Comparison of ENCODE assay signal across 13 cellular contexts in the genomic region with DNA sequence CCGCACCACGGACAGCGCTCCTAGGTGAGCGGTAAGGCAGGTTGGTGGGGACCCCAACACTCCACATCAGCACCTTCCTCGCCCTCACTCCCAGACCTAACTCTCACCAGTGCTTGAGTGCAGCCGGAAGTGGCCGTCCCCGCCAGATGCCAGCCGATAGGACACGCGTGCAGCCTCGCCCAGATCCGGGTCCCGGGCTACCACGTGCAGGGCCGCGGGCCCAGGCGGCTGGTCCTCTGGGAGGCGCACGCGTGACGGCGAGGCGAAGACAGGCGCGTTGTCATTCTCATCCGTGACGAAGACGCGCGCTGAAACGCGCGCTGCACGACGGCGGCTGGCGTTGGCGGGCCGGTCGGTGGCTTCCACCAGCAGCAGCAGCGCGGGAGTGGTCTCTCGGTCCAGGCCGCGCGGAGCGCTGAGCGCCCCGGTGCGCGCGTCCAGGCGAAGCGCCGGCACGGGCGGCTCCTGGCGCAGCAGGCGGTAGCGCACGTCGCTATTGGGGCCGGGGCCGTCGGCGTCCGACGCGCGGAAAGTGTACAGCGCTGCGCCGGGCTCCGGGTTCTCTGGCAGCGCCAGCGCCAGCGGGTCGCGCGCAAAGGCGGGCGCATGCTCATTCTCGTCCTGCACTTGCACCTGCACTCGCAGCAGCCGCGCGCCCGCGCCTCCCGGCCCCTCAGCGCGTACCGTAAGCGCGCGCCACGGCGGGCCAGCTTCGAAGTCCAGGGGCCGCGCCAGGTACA. TPM values are rescaled to one million over a fixed set of nuclear protein-coding genes. Genes with fewer than 3 reads are reported as not detected.
DNase-seq lines count a peak whose midpoint lies in the region; ATAC-seq, FAIRE-seq and TF ChIP-seq lines count a peak whose summit lies in the region.
"Had no signal": no experiment of that assay in that cellular context is flagged by ENCODE, and none has a peak within 500 bp of the region (broad histone marks: within the 10 kb centered on the region; RNA-seq: fewer than 3 reads in every experiment).

No MANE protein-coding gene starts in this region.

- peaks cover 41% of the 10 kb centered on the region for H3K27me3 Mint-ChIP-seq in WTC11 (ENCODE audit: low read depth)
- H3K27me3 Mint-ChIP-seq: activated naive CD8-positive, alpha-beta T cell; CD4-positive, CD25-positive, alpha-beta regulatory T cell had no signal

- H3K36me3 ChIP-seq in HUES64 (ENCODE audit: insufficient read depth, low read length), result peaks cover 19% of the 10 kb centered on the region
- no peaks in the 10 kb centered on the region for H3K36me3 ChIP-seq in kidney epithelial cell (ENCODE audit: control insufficient read depth, insufficient read depth, low read length)
- no peaks in the 10 kb centered on the region for H3K36me3 ChIP-seq in small intestine (ENCODE audit: control insufficient read depth in 2 of 2, insufficient read depth in 2 of 2, low read length in 2 of 2)
- H3K36me3 ChIP-seq: SJCRH30 had no signal

- TF ChIP-seq CTCF in WTC11 (IDR thresholded peaks at IDR 0.05) (no peak), kidney epithelial cell (IDR thresholded peaks at IDR 0.05; ENCODE audit: insufficient read depth, low read length, poor library complexity, severe bottlenecking) (no peak)

- H3K27me3 ChIP-seq in HUES64 (ENCODE audit: insufficient read depth, low read length) (peaks cover 40% of the 10 kb centered on the region), kidney epithelial cell (ENCODE audit: control insufficient read depth, insufficient read depth, low read length) (peaks cover 27% of the 10 kb centered on the region), small intestine (ENCODE audit: control insufficient read depth in 2 of 2, insufficient read depth in 2 of 2, low read length in 2 of 2) (no peaks in the 10 kb centered on the region)
- H3K27me3 ChIP-seq: SJCRH30 had no signal

- H3K4me3 Mint-ChIP-seq in WTC11, result peak overlapping the region; percentile 66
- H3K4me3 Mint-ChIP-seq: activated naive CD8-positive, alpha-beta T cell; CD4-positive, CD25-positive, alpha-beta regulatory T cell; natural killer cell had no signal

- peak; percentile 80 for DNase-seq in WTC11 (ENCODE audit: low spot score)
- no peak for DNase-seq in kidney epithelial cell (ENCODE audit: low read depth)
- DNase-seq in small intestine, result peak; percentile 50
- DNase-seq in stimulated activated CD4-positive, alpha-beta T cell treated with anti-CD3 and anti-CD28 coated beads, Interleukin-12 subunit alpha, Interleukin-12 subunit beta, amount 100 ng/mL, for 4 hours, result no peak
- DNase-seq in G401 (ENCODE audit: low spot score), result no peak
- DNase-seq in activated gamma-delta T cell treated with Interleukin-2 at 50 U/mL for 16 hours, result no peak
- DNase-seq: CD4-positive, CD25-positive, alpha-beta regulatory T cell; natural killer cell; NCI-H1417 treated with DMSO at 0.1 percent for 48 hours; SJCRH30 had no signal

- peak overlapping the region; percentile 51 for H3K4me3 ChIP-seq in HUES64 (ENCODE audit: low read length)
- H3K4me3 ChIP-seq in kidney epithelial cell (ENCODE audit: low read depth, low read length), result peak overlapping the region; percentile 14
- H3K4me3 ChIP-seq in small intestine (ENCODE audit: low read depth in 1 of 2, low read length in 2 of 2), result peak overlapping the region in 1 of 2 donors; percentile 22
- H3K4me3 ChIP-seq: SJCRH30 had no signal

- peak overlapping the region; percentile 6; the same call in 1 of the 2 replicates for H3K9ac ChIP-seq in HUES64 (ENCODE audit: low read depth, low read length)

- POLR2A ChIA-PET in WTC11 (lab: Charles Lee), result interaction anchor here (1.2 kb wide), 2 partner anchors 11 kb away, joined by 3 to 4 read pairs; a partner anchor contains a TSS

- in situ Hi-C loops in G401 (cut with HindIII; ENCODE audit: low sequenced_read_pairs), result no loop called here

- peak; percentile 77 for ATAC-seq in WTC11
- no peak for ATAC-seq in HG03457 (IDR thresholded peaks at IDR 0.05; ENCODE audit: unreplicated experiment)
- ATAC-seq: natural killer cell had no signal

- H3K27ac ChIP-seq in HUES64 (ENCODE audit: low read depth, low read length) (no peak overlapping the region), small intestine (ENCODE audit: low read depth in 1 of 2, low read length in 1 of 2) (no peak overlapping the region)
- H3K27ac ChIP-seq: SJCRH30 had no signal

- FAIRE-seq in small intestine (lab: Jason Lieb, UNC), result no peak

- no peaks in the 10 kb centered on the region for H3K9me3 Mint-ChIP-seq in WTC11
- H3K9me3 Mint-ChIP-seq: CD4-positive, CD25-positive, alpha-beta regulatory T cell; natural killer cell had no signal

- H3K4me1 ChIP-seq in HUES64 (ENCODE audit: insufficient read depth, low read length) (no peaks in the 10 kb centered on the region; the same call in 1 of the 2 replicates), small intestine (ENCODE audit: control insufficient read depth in 2 of 2, insufficient read depth in 1 of 2, low read depth in 1 of 2, low read length in 1 of 2) (peaks cover 0 to 2% of the 10 kb centered on the region in 2 donors)

- WGBS in HUES64, result 16% methylated on average over 102 of the region's 102 CpGs
- 26 to 71% (median 42%) methylated on average over 93 to 102 of the region's 102 CpGs for WGBS in small intestine, 3 donors

- CTCF ChIA-PET in WTC11 (lab: Charles Lee), result interaction anchor here (0.9 to 2.5 kb wide), 7 partner anchors 8 to 154 kb away, joined by 3 to 10 read pairs (median 4); a partner anchor contains a TSS

- peaks cover 8% of the 10 kb centered on the region; the same call in 1 of the 2 replicates for H3K4me1 Mint-ChIP-seq in WTC11

- H3K9me3 ChIP-seq in HUES64 (ENCODE audit: insufficient read depth, low read depth, low read length), result no peaks in the 10 kb centered on the region
- no peaks in the 10 kb centered on the region for H3K9me3 ChIP-seq in small intestine (ENCODE audit: control insufficient read depth, low read depth)
- H3K9me3 ChIP-seq: SJCRH30 had no signal

- H3K27ac Mint-ChIP-seq in WTC11, result no peak overlapping the region
- H3K27ac Mint-ChIP-seq: activated naive CD8-positive, alpha-beta T cell; CD4-positive, CD25-positive, alpha-beta regulatory T cell; natural killer cell had no signal

- H3K36me3 Mint-ChIP-seq in WTC11, result no peaks in the 10 kb centered on the region
- H3K36me3 Mint-ChIP-seq: activated naive CD8-positive, alpha-beta T cell; natural killer cell had no signal

TF ChIP-seq in WTC11, 78 proteins besides CTCF, POLR2A, EP300 and RAD21 (continues in another document):
- TF ChIP-seq ELF4 (CRISPR knock-in tag; IDR thresholded peaks at IDR 0.05; ENCODE audit: low read depth), result peak; percentile 88
- TF ChIP-seq ZNF232 (CRISPR knock-in tag; IDR thresholded peaks at IDR 0.05), result peak; percentile 69; the same call in 1 of the 2 replicates
- TF ChIP-seq, protein P1, sequence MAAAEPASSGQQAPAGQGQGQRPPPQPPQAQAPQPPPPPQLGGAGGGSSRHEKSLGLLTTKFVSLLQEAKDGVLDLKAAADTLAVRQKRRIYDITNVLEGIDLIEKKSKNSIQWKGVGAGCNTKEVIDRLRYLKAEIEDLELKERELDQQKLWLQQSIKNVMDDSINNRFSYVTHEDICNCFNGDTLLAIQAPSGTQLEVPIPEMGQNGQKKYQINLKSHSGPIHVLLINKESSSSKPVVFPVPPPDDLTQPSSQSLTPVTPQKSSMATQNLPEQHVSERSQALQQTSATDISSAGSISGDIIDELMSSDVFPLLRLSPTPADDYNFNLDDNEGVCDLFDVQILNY (CRISPR knock-in tag; IDR thresholded peaks at IDR 0.05), result peak; percentile 74
- TF ChIP-seq, protein P2, sequence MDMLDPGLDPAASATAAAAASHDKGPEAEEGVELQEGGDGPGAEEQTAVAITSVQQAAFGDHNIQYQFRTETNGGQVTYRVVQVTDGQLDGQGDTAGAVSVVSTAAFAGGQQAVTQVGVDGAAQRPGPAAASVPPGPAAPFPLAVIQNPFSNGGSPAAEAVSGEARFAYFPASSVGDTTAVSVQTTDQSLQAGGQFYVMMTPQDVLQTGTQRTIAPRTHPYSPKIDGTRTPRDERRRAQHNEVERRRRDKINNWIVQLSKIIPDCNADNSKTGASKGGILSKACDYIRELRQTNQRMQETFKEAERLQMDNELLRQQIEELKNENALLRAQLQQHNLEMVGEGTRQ (CRISPR knock-in tag; IDR thresholded peaks at IDR 0.05), result 0 out of 2 replicates have a peak, but pooled peaks have one; percentile 37
- no peak for TF ChIP-seq ZNF121 (CRISPR knock-in tag; IDR thresholded peaks at IDR 0.05)
- no peak for TF ChIP-seq ZNF671 (CRISPR knock-in tag; IDR thresholded peaks at IDR 0.05)

RNA-seq across cellular contexts. Expression of a gene that starts 10.8 kb away (rescaled TPM):
- 23.6 TPM for polyA plus RNA-seq in HUES64 (2013, experiment 1 of 2)
- 32.1 TPM for polyA plus RNA-seq in HUES64 (2013, experiment 2 of 2)
- total RNA-seq in WTC11 (2021) (36.2 to 51.4 TPM (median 44.8 TPM) in 3 replicates), kidney epithelial cell (72.4 and 77.7 TPM in 2 replicates)
- polyA plus RNA-seq in small intestine, result 10 to 100 TPM; 25.4 to 43.9 (median 25.5) TPM
- 9.8 and 26.9 TPM in 2 replicates for total RNA-seq in G401 (2014; rRNA removed; shearing (Covaris generic))

RNA-seq across cellular contexts. Expression of a gene that starts 18.0 kb away (rescaled TPM):
- polyA plus RNA-seq in HUES64 (2013, experiment 1 of 2), result 201 TPM
- polyA plus RNA-seq in HUES64 (2013, experiment 2 of 2), result 239 TPM
- total RNA-seq in WTC11 (2021) (165 to 186 TPM (median 178 TPM) in 3 replicates), kidney epithelial cell (57.2 and 66.1 TPM in 2 replicates)
- polyA plus RNA-seq in small intestine, result 100 to 1,000 TPM in 2 of 3 donors, 10 to 100 TPM in 1; 62.6 to 133 (median 114) TPM
- 62.1 and 64.5 TPM in 2 replicates for total RNA-seq in G401 (2014; rRNA removed; shearing (Covaris generic))

RNA-seq across cellular contexts. Expression of a gene that starts 25.5 kb away (rescaled TPM):
- 11.9 TPM for polyA plus RNA-seq in HUES64 (2013, experiment 1 of 2)
- 14.3 TPM for polyA plus RNA-seq in HUES64 (2013, experiment 2 of 2)
- total RNA-seq in WTC11 (2021) (11.5 to 14.2 TPM (median 12.6 TPM) in 3 replicates), kidney epithelial cell (15.5 and 20.7 TPM in 2 replicates)
- polyA plus RNA-seq in small intestine, result 1 to 10 TPM in 1 of 3 donors, under 1 TPM in 2; under 0.01 to 7.0 (median 0.27) TPM
- 0.17 and 0.25 TPM in 2 replicates for total RNA-seq in G401 (2014; rRNA removed; shearing (Covaris generic))

RNA-seq across cellular contexts. Expression of a gene that starts 26.5 kb away (rescaled TPM):
- polyA plus RNA-seq in HUES64 (2013, experiment 1 of 2), result 79.5 TPM
- polyA plus RNA-seq in HUES64 (2013, experiment 2 of 2), result 86.9 TPM
- total RNA-seq in WTC11 (2021) (97.7 to 112 TPM (median 110 TPM) in 3 replicates), kidney epithelial cell (154 and 156 TPM in 2 replicates)
- 10 to 100 TPM; 73.9 to 97.3 (median 88.9) TPM for polyA plus RNA-seq in small intestine
- 112 and 149 TPM in 2 replicates for total RNA-seq in G401 (2014; rRNA removed; shearing (Covaris generic))

RNA-seq across cellular contexts. Expression of a gene that starts 26.6 kb away (rescaled TPM):
- polyA plus RNA-seq in HUES64 (2013, experiment 1 of 2), result 9.0 TPM
- polyA plus RNA-seq in HUES64 (2013, experiment 2 of 2), result 9.4 TPM
- total RNA-seq in WTC11 (2021) (12.5 to 15.0 TPM (median 14.6 TPM) in 3 replicates), kidney epithelial cell (13.7 and 26.4 TPM in 2 replicates)
- 10 to 100 TPM; 15.9 to 28.4 (median 16.0) TPM for polyA plus RNA-seq in small intestine
- total RNA-seq in G401 (2014; rRNA removed; shearing (Covaris generic)), result 20.3 and 22.2 TPM in 2 replicates

Comparison
In these comparisons a context has a peak if more than half of its experiments do, and no peak if none do; other contexts are left out.
1. DNase-seq: peak in WTC11 (single experiment) and small intestine (single experiment); none in kidney epithelial cell (single experiment), stimulated activated CD4-positive, alpha-beta T cell treated with anti-CD3 and anti-CD28 coated beads, Interleukin-12 subunit alpha, Interleukin-12 subunit beta, amount 100 ng/mL, for 4 hours (single experiment), G401 (single experiment) and activated gamma-delta T cell treated with Interleukin-2 at 50 U/mL for 16 hours (single experiment).
2. RNA of a gene that starts 25.5 kb away (total RNA-seq): 15.5 to 20.7 TPM in kidney epithelial cell and 11.5 to 14.2 TPM in WTC11; 0.17 to 0.25 TPM in G401; every median in the first group is over 10 times any median in the second.